In genomic region chr1:25329950-25330349, GRCh38 we compare ENCODE assay signal across 1 cellular context.
TF ChIP-seq lines count a peak whose summit lies in the region.

No MANE protein-coding gene starts in this region.

TF ChIP-seq in IMR-90, 13 proteins besides CTCF, POLR2A, EP300 and RAD21:
- peak; percentile 72 for TF ChIP-seq CEBPB (IDR thresholded peaks at IDR 0.05; ENCODE audit: low read depth, low read length)
